In the genomic region with DNA sequence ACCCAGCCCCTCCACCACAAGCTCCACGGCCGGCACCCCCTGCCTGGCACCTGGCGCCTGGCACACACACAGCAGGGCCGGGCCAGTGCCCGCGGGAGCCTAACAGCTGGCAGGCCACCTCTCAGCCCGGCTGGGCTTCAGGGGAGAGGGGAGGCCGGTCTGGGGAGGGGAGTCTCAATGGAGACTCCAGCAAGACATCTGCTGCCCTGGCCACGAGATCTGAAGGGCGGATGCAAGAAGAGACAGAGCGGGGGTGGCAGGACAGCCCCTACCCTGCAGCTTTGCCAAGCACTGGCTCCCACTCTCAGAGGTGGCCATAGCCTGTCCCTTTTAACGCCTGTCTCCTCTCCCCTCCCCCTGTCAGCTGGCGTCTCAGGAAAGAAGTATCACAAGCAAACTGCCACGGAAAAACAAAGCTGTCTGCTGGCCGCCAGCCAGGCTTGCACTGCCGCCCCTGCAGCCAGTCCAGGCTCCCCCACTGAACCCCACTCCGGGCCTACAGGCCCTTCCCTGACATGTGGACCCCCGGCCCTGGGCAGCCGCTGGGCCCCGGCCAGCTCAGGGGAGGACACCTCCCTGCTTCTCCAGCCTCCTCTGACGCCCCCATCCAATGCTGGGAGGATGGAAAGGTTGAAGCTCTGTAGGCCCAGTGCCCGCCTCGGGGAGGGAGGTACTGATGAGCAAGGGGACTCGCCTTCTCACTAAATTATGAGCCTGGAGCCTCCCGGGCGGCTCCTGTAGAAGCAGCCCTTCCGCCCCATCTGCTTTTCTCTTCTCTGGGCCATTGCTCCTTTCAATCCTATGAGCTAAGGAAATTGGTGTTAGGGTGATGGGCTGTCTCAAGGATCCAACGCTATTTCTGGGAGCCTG, we compare ENCODE assay signal across 10 cellular contexts.
DNase-seq lines count a peak whose midpoint lies in the region; ATAC-seq, FAIRE-seq and TF ChIP-seq lines count a peak whose summit lies in the region.
"Had no signal": no experiment of that assay in that cellular context is flagged by ENCODE, and none has a peak within 500 bp of the region (broad histone marks: within the 10 kb centered on the region; RNA-seq: fewer than 3 reads in every experiment).

No MANE protein-coding gene starts in this region.

- no peak for TF ChIP-seq CTCF in esophagus squamous epithelium (IDR thresholded peaks at IDR 0.05)
- TF ChIP-seq CTCF in pancreas (IDR thresholded peaks at IDR 0.05), result no peak

- H3K4me1 ChIP-seq in esophagus squamous epithelium, result peaks cover 8 to 34% (median 12%) of the 10 kb centered on the region in 3 donors
- H3K4me1 ChIP-seq in pancreas, result peaks cover 23 to 33% (median 23%) of the 10 kb centered on the region in 3 donors

- TF ChIP-seq POLR2A in esophagus squamous epithelium (IDR thresholded peaks at IDR 0.05), result no peak

- H3K27ac ChIP-seq in esophagus squamous epithelium (peak overlapping the region; percentile 14 to 59 (median 24)), pancreas (peak overlapping the region; percentile 58 to 83 (median 68))
- H3K27ac ChIP-seq: epithelial cell of prostate had no signal

- no peak for FAIRE-seq in pancreas (lab: Jason Lieb, UNC)

- H3K36me3 ChIP-seq in esophagus squamous epithelium (no peaks in the 10 kb centered on the region), pancreas (no peaks in the 10 kb centered on the region)

- H3K9me3 ChIP-seq in esophagus squamous epithelium (no peaks in the 10 kb centered on the region), pancreas (no peaks in the 10 kb centered on the region)

- no peaks in the 10 kb centered on the region for H3K27me3 ChIP-seq in esophagus squamous epithelium
- H3K27me3 ChIP-seq in pancreas, result no peaks in the 10 kb centered on the region

- peak; percentile 41 for DNase-seq in COLO668 (lab: John Stamatoyannopoulos, UW; ENCODE audit: unreplicated experiment)
- DNase-seq in NCI-H446 (lab: John Stamatoyannopoulos, UW), result peak; percentile 95 to 96
- DNase-seq in esophagus squamous epithelium (lab: John Stamatoyannopoulos, UW), result no peak
- peak; percentile 71 to 92 (median 82) for DNase-seq in pancreas
- DNase-seq in ureter (ENCODE audit: low spot score), result no peak
- no peak for DNase-seq in HuH-7.5 (ENCODE audit: low spot score)
- DNase-seq: activated CD4-positive, alpha-beta T cell treated with anti-CD3 and anti-CD28 coated beads for 36 hours had no signal

- intact Hi-C loops in esophagus squamous epithelium (cut with DNase I) (no loop called here), pancreas (cut with DNase I) (no loop called here)

- ATAC-seq in pancreas (peak; percentile 82 to 92 (median 88)), GM21619 (IDR thresholded peaks at IDR 0.05; ENCODE audit: unreplicated experiment) (no peak), GM19035 (IDR thresholded peaks at IDR 0.05; ENCODE audit: unreplicated experiment) (no peak)
- ATAC-seq: activated CD4-positive, alpha-beta T cell treated with anti-CD3 and anti-CD28 coated beads for 36 hours had no signal

- WGBS in esophagus squamous epithelium, 2 donors, result 30 to 50% methylated on average over 2 of the region's 28 CpGs
- 34 to 42% methylated on average over 25 to 28 of the region's 28 CpGs for WGBS in pancreas, 2 donors

- no peak overlapping the region for H3K4me3 ChIP-seq in esophagus squamous epithelium
- H3K4me3 ChIP-seq in pancreas, result peak overlapping the region in 1 of 4 donors; percentile 5

Comparison
In these comparisons a context has a peak if more than half of its experiments do, and no peak if none do; other contexts are left out.
1. DNase-seq: peak in COLO668 (single experiment), NCI-H446 (2 of 2) and pancreas (6 of 6); none in esophagus squamous epithelium (single experiment), ureter (single experiment) and HuH-7.5 (single experiment).
2. ATAC-seq: peak in pancreas (4 of 4); none in GM21619 (single experiment) and GM19035 (single experiment).